ENCODE assay signal across 14 cellular contexts in genomic region chr19:46759817-46760333, GRCh38. TPM values are rescaled to one million over a fixed set of nuclear protein-coding genes. Genes with fewer than 3 reads are reported as not detected.
A peak's percentile ranks its signal among the peaks of the same experiment; 100 is the strongest.
DNase-seq lines count a peak whose midpoint lies in the region; ATAC-seq and TF ChIP-seq lines count a peak whose summit lies in the region.
"Had no signal": no experiment of that assay in that cellular context is flagged by ENCODE, and none has a peak within 500 bp of the region (broad histone marks: within the 10 kb centered on the region; RNA-seq: fewer than 3 reads in every experiment).

No MANE protein-coding gene starts in this region.

- no peaks in the 10 kb centered on the region for H3K36me3 Mint-ChIP-seq in natural killer cell treated with Interleukin-12 subunit alpha and Interleukin-12 subunit beta and Interleukin-15 and Interleukin-18, amount 100 ng/mL, for 72 hours
- H3K36me3 Mint-ChIP-seq in natural killer cell = no peaks in the 10 kb centered on the region

- no peaks in the 10 kb centered on the region for H3K27me3 ChIP-seq in mammary epithelial cell (ENCODE audit: insufficient read depth, low read length)
- H3K27me3 ChIP-seq in lower lobe of right lung (ENCODE audit: low read depth) = no peaks in the 10 kb centered on the region

- no peak overlapping the region for H3K4me3 ChIP-seq in mammary epithelial cell (replicated peaks in 1 of 3; ENCODE audit: insufficient read depth in 1 of 3, low read depth in 2 of 3, low read length in 3 of 3)
- no peak overlapping the region for H3K4me3 ChIP-seq in lower lobe of right lung

- no peaks in the 10 kb centered on the region for H3K79me2 ChIP-seq in mammary epithelial cell (ENCODE audit: insufficient read depth, low read length)

- H3K36me3 ChIP-seq in mammary epithelial cell (ENCODE audit: insufficient read depth, low read length) (no peaks in the 10 kb centered on the region), lower lobe of right lung (peaks cover 9% of the 10 kb centered on the region)

- TF ChIP-seq CTCF in natural killer cell (IDR thresholded peaks at IDR 0.05) (no peak), mammary epithelial cell (conservative IDR thresholded peaks at IDR 0.05 in 1 of 2, IDR thresholded peaks at IDR 0.05 in 1 of 2; ENCODE audit: extremely low read depth in 1 of 2, insufficient read depth in 1 of 2, low read depth in 1 of 2, low read length in 2 of 2) (no peak), lower lobe of right lung (IDR thresholded peaks at IDR 0.05) (no peak)

- no peak for ATAC-seq in natural killer cell treated with Interleukin-12 subunit alpha and Interleukin-12 subunit beta and Interleukin-15 and Interleukin-18, amount 100 ng/mL, for 72 hours
- ATAC-seq in natural killer cell (no peak), lower lobe of right lung (peak; percentile 3 to 19), GM18907 (IDR thresholded peaks at IDR 0.05; ENCODE audit: unreplicated experiment) (no peak)

- H3K27ac ChIP-seq in mammary epithelial cell (ENCODE audit: insufficient read depth, low read depth, low read length) = peak overlapping the region; percentile 34
- no peak overlapping the region for H3K27ac ChIP-seq in lower lobe of right lung

- H3K27me3 Mint-ChIP-seq in natural killer cell treated with Interleukin-12 subunit alpha and Interleukin-12 subunit beta and Interleukin-15 and Interleukin-18, amount 100 ng/mL, for 72 hours = no peaks in the 10 kb centered on the region
- no peaks in the 10 kb centered on the region for H3K27me3 Mint-ChIP-seq in natural killer cell (ENCODE audit: low read depth in 2 of 2)

- no peak overlapping the region for H3K9ac ChIP-seq in mammary epithelial cell (ENCODE audit: insufficient read depth, low read length)

- peak; percentile 16 for DNase-seq in natural killer cell treated with Interleukin-12 subunit alpha and Interleukin-12 subunit beta and Interleukin-15 and Interleukin-18, amount 100 ng/mL, for 72 hours (ENCODE audit: low spot score)
- no peak for DNase-seq in natural killer cell
- DNase-seq in mammary epithelial cell = peak; percentile 59
- DNase-seq in lower lobe of right lung = no peak
- no peak for DNase-seq in activated CD4-positive, alpha-beta T cell treated with anti-CD3 and anti-CD28 coated beads for 1 hour
- no peak for DNase-seq in SHP77 (lab: John Stamatoyannopoulos, UW)
- no peak for DNase-seq in DMS153 treated with DMSO at 0.1 percent for 48 hours (lab: John Stamatoyannopoulos, UW; ENCODE audit: unreplicated experiment)
- DNase-seq: activated gamma-delta T cell; AML-193; effector memory CD4-positive, alpha-beta T cell; GDM1; left cardiac atrium; NCI-H1417 treated with DMSO at 0.1 percent for 48 hours had no signal

- H3K27ac Mint-ChIP-seq in natural killer cell treated with Interleukin-12 subunit alpha and Interleukin-12 subunit beta and Interleukin-15 and Interleukin-18, amount 100 ng/mL, for 72 hours = no peak overlapping the region
- no peak overlapping the region for H3K27ac Mint-ChIP-seq in natural killer cell

- H3K4me3 Mint-ChIP-seq in natural killer cell treated with Interleukin-12 subunit alpha and Interleukin-12 subunit beta and Interleukin-15 and Interleukin-18, amount 100 ng/mL, for 72 hours = no peak overlapping the region
- no peak overlapping the region for H3K4me3 Mint-ChIP-seq in natural killer cell

- 11% methylated on average over 4 of the region's 7 CpGs for WGBS in mammary epithelial cell (ENCODE audit: low coverage, missing lambda C conversion rate)

- H3K4me1 ChIP-seq in mammary epithelial cell (ENCODE audit: insufficient read depth, low read length) (peaks cover 35% of the 10 kb centered on the region), lower lobe of right lung (peaks cover 26% of the 10 kb centered on the region)

- dilution Hi-C loops in mammary epithelial cell (cut with HindIII; ENCODE audit: low sequenced_read_pairs) = no loop called here

- CTCF ChIA-PET in mammary epithelial cell (lab: Charles Lee; ENCODE audit: low non-redundant PET) = no interaction called here

- peak overlapping the region; percentile 37 for H3K4me2 ChIP-seq in mammary epithelial cell (ENCODE audit: insufficient read depth, low read depth, low read length)

- no peaks in the 10 kb centered on the region for H3K9me3 Mint-ChIP-seq in natural killer cell treated with Interleukin-12 subunit alpha and Interleukin-12 subunit beta and Interleukin-15 and Interleukin-18, amount 100 ng/mL, for 72 hours
- no peaks in the 10 kb centered on the region for H3K9me3 Mint-ChIP-seq in natural killer cell

- H4K20me1 ChIP-seq in mammary epithelial cell (ENCODE audit: insufficient read depth, low read length) = no peaks in the 10 kb centered on the region

- intact Hi-C loops in natural killer cell (cut with micrococcal nuclease) = no loop called here
- intact Hi-C loops in mammary epithelial cell (cut with micrococcal nuclease) = no loop called here
- intact Hi-C loops in lower lobe of right lung (cut with DNase I) = loop anchor here (10.0 kb wide), 1 partner anchor 75 kb away; no protein-coding TSS in a partner anchor

- peak overlapping the region; percentile 58 for H2AFZ ChIP-seq in mammary epithelial cell (ENCODE audit: low read depth, low read length)

- H3K4me1 Mint-ChIP-seq in natural killer cell treated with Interleukin-12 subunit alpha and Interleukin-12 subunit beta and Interleukin-15 and Interleukin-18, amount 100 ng/mL, for 72 hours (ENCODE audit: low read depth in 2 of 2) = peaks cover 0 to 10% of the 10 kb centered on the region in 2 donors
- peaks cover 0 to 12% of the 10 kb centered on the region in 2 donors for H3K4me1 Mint-ChIP-seq in natural killer cell

- in situ Hi-C loops in mammary epithelial cell (cut with MboI; ENCODE audit: low sequenced_read_pairs in 2 of 2) = loop anchor here in 1 of 2 donors (25.0 kb wide), 1 partner anchor 227 kb away; no protein-coding TSS in a partner anchor

- H3K9me3 ChIP-seq in mammary epithelial cell (replicated peaks; ENCODE audit: insufficient read depth, low read length) (no peaks in the 10 kb centered on the region), lower lobe of right lung (no peaks in the 10 kb centered on the region)

- BruUV-seq in mammary epithelial cell (replicated peaks; lab: Mats Ljungman, UMichigan) = no TSS peak

RNA-seq across cellular contexts. Expression of gene STRN4, which starts 13.6 kb away (rescaled TPM):
- 100 to 1,000 TPM in 1 of 2 donors, 10 to 100 TPM in 1; 88.9 to 121 TPM for total RNA-seq in natural killer cell treated with Interleukin-12 subunit alpha and Interleukin-12 subunit beta and Interleukin-15 and Interleukin-18, amount 100 ng/mL, for 72 hours
- total RNA-seq in natural killer cell (100 to 1,000 TPM; 125 to 152 (median 125) TPM), mammary epithelial cell (10 to 100 TPM; 59.2 to 92.4 TPM), lower lobe of right lung (69.1 TPM)
- 56.3 TPM for polyA plus RNA-seq in mammary epithelial cell
- 72.5 TPM for polyA minus RNA-seq in mammary epithelial cell

RNA-seq across cellular contexts. Expression of gene FKRP, which starts 14.0 kb away (rescaled TPM):
- total RNA-seq in natural killer cell treated with Interleukin-12 subunit alpha and Interleukin-12 subunit beta and Interleukin-15 and Interleukin-18, amount 100 ng/mL, for 72 hours = 10 to 100 TPM; 16.4 to 25.4 TPM
- total RNA-seq in natural killer cell (10 to 100 TPM; 19.1 to 23.3 (median 19.8) TPM), mammary epithelial cell (10 to 100 TPM; 15.7 to 23.4 TPM), lower lobe of right lung (13.2 TPM)
- polyA plus RNA-seq in mammary epithelial cell = 11.7 TPM
- polyA minus RNA-seq in mammary epithelial cell = 18.6 TPM

RNA-seq across cellular contexts. Expression of gene SLC1A5, which starts 28.5 kb away (rescaled TPM):
- total RNA-seq in natural killer cell treated with Interleukin-12 subunit alpha and Interleukin-12 subunit beta and Interleukin-15 and Interleukin-18, amount 100 ng/mL, for 72 hours = 100 to 1,000 TPM; 215 to 269 TPM
- total RNA-seq in natural killer cell (10 to 100 TPM; 11.2 to 23.1 (median 18.9) TPM), mammary epithelial cell (100 to 1,000 TPM; 328 to 370 TPM), lower lobe of right lung (120 TPM)
- polyA plus RNA-seq in mammary epithelial cell = 274 TPM
- 353 TPM for polyA minus RNA-seq in mammary epithelial cell

RNA-seq across cellular contexts. Expression of gene PRKD2, which starts 43.0 kb away (rescaled TPM):
- 10 to 100 TPM; 82.3 to 100.0 TPM for total RNA-seq in natural killer cell treated with Interleukin-12 subunit alpha and Interleukin-12 subunit beta and Interleukin-15 and Interleukin-18, amount 100 ng/mL, for 72 hours
- total RNA-seq in natural killer cell = 100 to 1,000 TPM; 179 to 216 (median 203) TPM
- 10 to 100 TPM; 20.2 to 55.5 TPM for total RNA-seq in mammary epithelial cell
- polyA plus RNA-seq in mammary epithelial cell = 23.9 TPM
- polyA minus RNA-seq in mammary epithelial cell = 21.0 TPM
- 45.0 TPM for total RNA-seq in lower lobe of right lung

Comparison
In these comparisons a context has a peak if more than half of its experiments do, and no peak if none do; other contexts are left out.
1. DNase-seq: peak in natural killer cell treated with Interleukin-12 subunit alpha and Interleukin-12 subunit beta and Interleukin-15 and Interleukin-18, amount 100 ng/mL, for 72 hours (single experiment) and mammary epithelial cell (single experiment); none in natural killer cell (single experiment), lower lobe of right lung (single experiment), activated CD4-positive, alpha-beta T cell treated with anti-CD3 and anti-CD28 coated beads for 1 hour (single experiment), SHP77 (0 of 2) and DMS153 treated with DMSO at 0.1 percent for 48 hours (single experiment).
2. ATAC-seq: peak in lower lobe of right lung (2 of 2); none in natural killer cell treated with Interleukin-12 subunit alpha and Interleukin-12 subunit beta and Interleukin-15 and Interleukin-18, amount 100 ng/mL, for 72 hours (0 of 2), natural killer cell (0 of 3) and GM18907 (single experiment).